Comparison of ENCODE assay signal across 23 cellular contexts in genomic region chr20:51784299-51784698, GRCh38. TPM values are rescaled to one million over a fixed set of nuclear protein-coding genes. Genes with fewer than 3 reads are reported as not detected.
A peak's percentile ranks its signal among the peaks of the same experiment; 100 is the strongest.
DNase-seq lines count a peak whose midpoint lies in the region; ATAC-seq, FAIRE-seq and TF ChIP-seq lines count a peak whose summit lies in the region.
"Had no signal": no experiment of that assay in that cellular context is flagged by ENCODE, and none has a peak within 500 bp of the region (broad histone marks: within the 10 kb centered on the region; RNA-seq: fewer than 3 reads in every experiment).

No MANE protein-coding gene starts in this region.

- H3K4me1 Mint-ChIP-seq in nephron progenitor cell, result no peaks in the 10 kb centered on the region
- H3K4me1 Mint-ChIP-seq: B cell had no signal

- H4K91ac ChIP-seq in H1 (replicated peaks; ENCODE audit: insufficient read length, low read length), result no peak overlapping the region

- no peak overlapping the region for H3K18ac ChIP-seq in H1 (ENCODE audit: extremely low read depth, low read length)

- H3K9me3 Mint-ChIP-seq in nephron progenitor cell, result peaks cover 34% of the 10 kb centered on the region
- H3K9me3 Mint-ChIP-seq: CD4-positive, alpha-beta T cell had no signal

- H4K5ac ChIP-seq in H1 (ENCODE audit: insufficient read length, low read depth, low read length), result no peak overlapping the region

- H2BK5ac ChIP-seq in H1 (ENCODE audit: low read depth, low read length), result no peak overlapping the region

- no peak overlapping the region for H3K56ac ChIP-seq in H1 (replicated peaks; ENCODE audit: insufficient read length, low read depth, low read length)

- no peak overlapping the region for H3K4me3 Mint-ChIP-seq in nephron progenitor cell
- H3K4me3 Mint-ChIP-seq: B cell; CD14-positive monocyte; CD4-positive, alpha-beta T cell had no signal

- no peak overlapping the region for H2BK12ac ChIP-seq in H1 (ENCODE audit: low read depth, low read length)

- H3K36me3 Mint-ChIP-seq in nephron progenitor cell (ENCODE audit: low read depth), result peaks cover 95% of the 10 kb centered on the region
- H3K36me3 Mint-ChIP-seq: CD14-positive monocyte had no signal

- H3K27ac ChIP-seq in HepG2 (ENCODE audit: extremely low read length, insufficient read depth, low read length) (no peak overlapping the region), right lobe of liver (no peak overlapping the region), H1 (ENCODE audit: low read depth, low read length) (peak overlapping the region; percentile 41; the same call in 1 of the 2 replicates)
- H3K27ac ChIP-seq: 22Rv1; BLaER1 treated with 17β-estradiol and CSF1 and Interleukin-3, amounts not matched to agents 10 nM and 100 nM had no signal

- peaks cover 4% of the 10 kb centered on the region; the same call in 1 of the 2 replicates for H3K79me1 ChIP-seq in H1 (ENCODE audit: low read depth, low read length)

- CTCF ChIA-PET in HepG2 (lab: Yijun Ruan, JAX; ENCODE audit: low intra/inter-chr PET ratio, low total read pairs), result no interaction called here
- CTCF ChIA-PET in H1 (lab: Charles Lee; ENCODE audit: partially characterized antibody), result interaction anchor here (0.6 to 1.4 kb wide), 4 partner anchors 16 to 614 kb away, joined by 3 read pairs; no protein-coding TSS in a partner anchor

- H4K20me1 ChIP-seq in HepG2 (ENCODE audit: insufficient read depth, low read length) (no peaks in the 10 kb centered on the region), H1 (replicated peaks in 1 of 2; ENCODE audit: control insufficient read depth in 1 of 2, insufficient read depth in 2 of 2, low read length in 2 of 2) (peaks cover 1 to 18% of the 10 kb centered on the region in 2 experiments)
- H4K20me1 ChIP-seq: BLaER1 treated with 17β-estradiol and CSF1 and Interleukin-3, amounts not matched to agents 10 nM and 100 nM had no signal

- no peaks in the 10 kb centered on the region for H3K23me2 ChIP-seq in H1 (ENCODE audit: low read depth, low read length)

- no peaks in the 10 kb centered on the region; a peak in 1 of 5 replicates for H3K36me3 ChIP-seq in HepG2 (replicated peaks in 1 of 2; ENCODE audit: control insufficient read depth in 1 of 2, insufficient read depth in 2 of 2, low read length in 2 of 2)
- no peaks in the 10 kb centered on the region for H3K36me3 ChIP-seq in right lobe of liver
- peaks cover 45 to 100% (median 82%) of the 10 kb centered on the region in 4 experiments for H3K36me3 ChIP-seq in H1 (ENCODE audit: control insufficient read depth in 2 of 4, insufficient read depth in 4 of 4, low read length in 3 of 4)
- no peaks in the 10 kb centered on the region for H3K36me3 ChIP-seq in BE2C

- H3K4me1 ChIP-seq in HepG2 (ENCODE audit: insufficient read depth, low read length) (peaks cover 30% of the 10 kb centered on the region), right lobe of liver (no peaks in the 10 kb centered on the region), H1 (replicated peaks in 1 of 4; ENCODE audit: control insufficient read depth in 3 of 4, insufficient read depth in 4 of 4, low read length in 3 of 4) (no peaks in the 10 kb centered on the region), BE2C (no peaks in the 10 kb centered on the region)

- peak overlapping the region; percentile 42 for H3K27ac Mint-ChIP-seq in nephron progenitor cell
- H3K27ac Mint-ChIP-seq: B cell; CD4-positive, alpha-beta T cell had no signal

- FAIRE-seq in HepG2 (lab: Jason Lieb, UNC) (no peak), H1 (lab: Jason Lieb, UNC) (no peak)
- FAIRE-seq: A204.1, GM12891, GM18507 had no signal

- no peaks in the 10 kb centered on the region for H3K27me3 ChIP-seq in HepG2 (ENCODE audit: control insufficient read depth in 1 of 2, insufficient read depth in 2 of 2, low read length in 2 of 2)
- H3K27me3 ChIP-seq in right lobe of liver, result no peaks in the 10 kb centered on the region
- H3K27me3 ChIP-seq in H1 (replicated peaks in 1 of 4; ENCODE audit: control insufficient read depth in 3 of 4, extremely low read depth in 1 of 4, insufficient read depth in 3 of 4, low read length in 3 of 4), result no peaks in the 10 kb centered on the region
- no peaks in the 10 kb centered on the region for H3K27me3 ChIP-seq in BE2C
- H3K27me3 ChIP-seq: BLaER1 treated with 17β-estradiol and CSF1 and Interleukin-3, amounts not matched to agents 10 nM and 100 nM had no signal

- H3K27me3 Mint-ChIP-seq in nephron progenitor cell (ENCODE audit: low read depth, poor library complexity), result no peaks in the 10 kb centered on the region

- TF ChIP-seq RAD21 in HepG2 (CRISPR knock-in tag; IDR thresholded peaks at IDR 0.05) (no peak), H1 (IDR thresholded peaks at IDR 0.05 in 1 of 2, conservative IDR thresholded peaks at IDR 0.05 in 1 of 2; ENCODE audit: low read depth in 2 of 2, low read length in 2 of 2) (no peak)

- in situ Hi-C loops in HepG2 (cut with HindIII; ENCODE audit: extremely low pct_ligation_motif_present, low pct_unique_long_range_greater_than_20kb), result no loop called here

- TF ChIP-seq CTCF in HepG2 (CRISPR knock-in tag; IDR thresholded peaks at IDR 0.05) (no peak), right lobe of liver (IDR thresholded peaks at IDR 0.05) (no peak), H1 (IDR thresholded peaks at IDR 0.05; ENCODE audit: control extremely low read depth in 1 of 3, insufficient read depth in 1 of 3, low read depth in 1 of 3, low read length in 3 of 3) (no peak), nephron progenitor cell (IDR thresholded peaks at IDR 0.05) (no peak), BE2C (IDR thresholded peaks at IDR 0.05; ENCODE audit: low read depth, low read length) (no peak)

- H3K23ac ChIP-seq in H1 (ENCODE audit: insufficient read length), result no peak overlapping the region

- no peak overlapping the region for H3K4me2 ChIP-seq in HepG2 (ENCODE audit: low read depth, low read length)
- H3K4me2 ChIP-seq in H1 (ENCODE audit: insufficient read depth in 1 of 2, low read depth in 2 of 2, low read length in 2 of 2), result no peak overlapping the region
- H3K4me2 ChIP-seq: BLaER1 treated with 17β-estradiol and CSF1 and Interleukin-3, amounts not matched to agents 10 nM and 100 nM had no signal

- H2BK20ac ChIP-seq in H1 (ENCODE audit: low read length), result no peak overlapping the region

- no peak overlapping the region for H2BK15ac ChIP-seq in H1 (ENCODE audit: low read length)

- H2AFZ ChIP-seq in HepG2 (ENCODE audit: low read length), result no peak overlapping the region
- no peak overlapping the region for H2AFZ ChIP-seq in H1 (ENCODE audit: low read length)

- H3K4me3 ChIP-seq in HepG2 (replicated peaks in 1 of 3; ENCODE audit: insufficient read depth in 1 of 3, low read depth in 2 of 3, low read length in 3 of 3) (no peak overlapping the region), right lobe of liver (no peak overlapping the region), H1 (ENCODE audit: extremely low read depth in 1 of 4, insufficient read depth in 2 of 4, low read depth in 3 of 4, low read length in 4 of 4) (no peak overlapping the region), BE2C (ENCODE audit: low read depth, low read length) (no peak overlapping the region)
- H3K4me3 ChIP-seq: BLaER1 treated with 17β-estradiol and CSF1 and Interleukin-3, amounts not matched to agents 10 nM and 100 nM had no signal

- no peaks in the 10 kb centered on the region; the same call in 1 of the 2 replicates for H3K9me3 ChIP-seq in HepG2 (ENCODE audit: low read length)
- no peaks in the 10 kb centered on the region for H3K9me3 ChIP-seq in right lobe of liver
- H3K9me3 ChIP-seq in H1 (ENCODE audit: insufficient read depth in 2 of 2, low read depth in 1 of 2, low read length in 1 of 2), result no peaks in the 10 kb centered on the region
- H3K9me3 ChIP-seq in BE2C, result no peaks in the 10 kb centered on the region

- no peak for TF ChIP-seq POLR2A in HepG2 (IDR thresholded peaks at IDR 0.05; ENCODE audit: insufficient read depth in 1 of 2, low read depth in 2 of 2, low read length in 2 of 2)
- no peak for TF ChIP-seq POLR2A in right lobe of liver (IDR thresholded peaks at IDR 0.05)
- no peak; a peak in 1 of 3 replicates for TF ChIP-seq POLR2A in H1 (IDR thresholded peaks at IDR 0.05; ENCODE audit: control extremely low read depth in 1 of 2, low read depth in 2 of 2, low read length in 2 of 2)

- 91% methylated on average over 15 of the region's 15 CpGs for WGBS in HepG2 (ENCODE audit: low lambda C conversion rate)
- 84% methylated on average over 6 of the region's 15 CpGs for WGBS in right lobe of liver (ENCODE audit: insufficient coverage, low coverage, low lambda C conversion rate, missing lambda C conversion rate)
- 95% methylated on average over 15 of the region's 15 CpGs; no CpG with 5 or more reads in 1 of the 2 experiments for WGBS in H1 (ENCODE audit: extremely low coverage in 1 of 2, insufficient coverage in 1 of 2, insufficient read length in 1 of 2, insufficient replicate concordance in 2 of 2, low coverage in 1 of 2, low lambda C conversion rate in 2 of 2, missing lambda C conversion rate in 1 of 2), 2 experiments

- H2BK120ac ChIP-seq in H1 (replicated peaks; ENCODE audit: low read depth, low read length), result no peak overlapping the region

- H2AK5ac ChIP-seq in H1 (ENCODE audit: low read depth, low read length), result no peak overlapping the region

- no peak overlapping the region for H3K4ac ChIP-seq in H1 (replicated peaks; ENCODE audit: insufficient read length, low read depth, low read length)

- H3K9ac ChIP-seq in HepG2 (ENCODE audit: insufficient read depth, low read depth, low read length), result no peak overlapping the region
- H3K9ac ChIP-seq in H1 (replicated peaks in 1 of 4; ENCODE audit: extremely low read depth in 1 of 4, low read depth in 3 of 4, low read length in 3 of 4), result no peak overlapping the region
- H3K9ac ChIP-seq: BLaER1 treated with 17β-estradiol and CSF1 and Interleukin-3, amounts not matched to agents 10 nM and 100 nM had no signal

- no peak for DNase-seq in HepG2 (ENCODE audit: low spot score)
- DNase-seq in right lobe of liver, result no peak
- no peak for DNase-seq in H1 (ENCODE audit: low read depth in 1 of 2, low spot score in 2 of 2)
- DNase-seq in nephron progenitor cell, result no peak
- no peak for DNase-seq in NOMO-1 treated with DMSO at 0.1 percent for 48 hours (lab: John Stamatoyannopoulos, UW; ENCODE audit: unreplicated experiment)
- no peak for DNase-seq in activated CD4-positive, alpha-beta T cell treated with anti-CD3 and anti-CD28 coated beads for 4 hours
- no peak for DNase-seq in BE2C
- DNase-seq: Calu3; CD4-positive, alpha-beta T cell; COR-L47; DMS53; DMS79 treated with DMSO at 0.1 percent for 48 hours; GF-D8; GOT3; H7; HCEC 1CT had no signal

- intact Hi-C loops in HepG2 (cut with micrococcal nuclease; ENCODE audit: unreplicated experiment) (no loop called here), right lobe of liver (cut with DNase I) (no loop called here)

- peak overlapping the region; percentile 11; the same call in 1 of the 2 replicates for H4K8ac ChIP-seq in H1 (ENCODE audit: extremely low read depth, insufficient read depth, low read length)

- H3K14ac ChIP-seq in H1 (ENCODE audit: insufficient read length), result no peak overlapping the region

- H3K79me2 ChIP-seq in HepG2 (ENCODE audit: insufficient read depth, low read length) (no peaks in the 10 kb centered on the region), H1 (ENCODE audit: control insufficient read depth in 1 of 2, insufficient read depth in 2 of 2, low read length in 2 of 2) (peaks cover 7 to 49% of the 10 kb centered on the region in 2 experiments; a peak in 3 of 4 replicates)

- BruUV-seq in HepG2 (replicated peaks; lab: Mats Ljungman, UMichigan), result no TSS peak

- POLR2A ChIA-PET in HepG2 (lab: Yijun Ruan, JAX), result no interaction called here
- POLR2A ChIA-PET in H1 (lab: Charles Lee; ENCODE audit: partially characterized antibody), result interaction anchor here (0.6 to 2.1 kb wide), 5 partner anchors 9 to 809 kb away, joined by 3 to 9 read pairs (median 5); no protein-coding TSS in a partner anchor

- no peak for TF ChIP-seq EP300 in HepG2 (IDR thresholded peaks at IDR 0.05; ENCODE audit: low read depth in 2 of 2, low read length in 2 of 2)
- no peak for TF ChIP-seq EP300 in HepG2 (CRISPR knock-in tag; IDR thresholded peaks at IDR 0.05; ENCODE audit: borderline replicate concordance)
- TF ChIP-seq EP300 in H1 (IDR thresholded peaks at IDR 0.05; ENCODE audit: borderline replicate concordance in 1 of 2, low read depth in 2 of 2, low read length in 2 of 2), result no peak

- ATAC-seq in HepG2, result no peak
- ATAC-seq in right lobe of liver, result no peak

RNA-seq across cellular contexts. Expression of gene ATP9A, which starts 16.1 kb away (rescaled TPM):
- 11.0 and 11.8 TPM in 2 replicates for total RNA-seq in HepG2 (2016; rRNA removed; fragmentation: Illumina TruSeq; extraction: Trizol)
- 2.4 and 3.0 TPM in 2 replicates for total RNA-seq in HepG2 (2016; cell fraction: cytosol; rRNA removed; fragmentation: Illumina TruSeq; extraction: Trizol; ENCODE audit: low read depth)
- total RNA-seq in HepG2 (2016; cell fraction: insoluble cytoplasmic fraction; rRNA removed; fragmentation: Illumina TruSeq; extraction: Trizol), result 10.1 and 11.8 TPM in 2 replicates
- total RNA-seq in HepG2 (2016; cell fraction: membrane; rRNA removed; fragmentation: Illumina TruSeq; extraction: Trizol), result 5.1 and 5.8 TPM in 2 replicates
- total RNA-seq in HepG2 (2016; cell fraction: nucleus; rRNA removed; fragmentation: Illumina TruSeq; extraction: Trizol), result 13.2 and 14.5 TPM in 2 replicates
- 18.5 and 19.2 TPM in 2 replicates for polyA plus RNA-seq in HepG2 (2011; rRNA removed)
- 13.2 and 14.1 TPM in 2 replicates for polyA plus RNA-seq in HepG2 (2011; cell fraction: cytosol; rRNA removed)
- 31.8 and 35.3 TPM in 2 replicates for polyA plus RNA-seq in HepG2 (2011; cell fraction: nucleus; rRNA removed)
- polyA plus RNA-seq in HepG2 (2012), result 23.4 and 25.1 TPM in 2 replicates
- 0.52 and 0.55 TPM in 2 replicates for polyA plus RNA-seq in HepG2 (2016; cell fraction: cytosol; fragmentation: Illumina TruSeq; extraction: Trizol; ENCODE audit: low read depth)
- 6.8 and 7.8 TPM in 2 replicates for polyA plus RNA-seq in HepG2 (2016; cell fraction: insoluble cytoplasmic fraction; fragmentation: Illumina TruSeq; extraction: Trizol; ENCODE audit: low read depth)
- 2.0 and 2.2 TPM in 2 replicates for polyA plus RNA-seq in HepG2 (2016; cell fraction: membrane; fragmentation: Illumina TruSeq; extraction: Trizol; ENCODE audit: low read depth)
- polyA plus RNA-seq in HepG2 (2016; cell fraction: nucleus; fragmentation: Illumina TruSeq; extraction: Trizol; ENCODE audit: insufficient read depth, low read depth), result 14.8 and 15.7 TPM in 2 replicates
- polyA minus RNA-seq in HepG2 (2011; rRNA and poly(A)+ RNA removed; ENCODE audit: low replicate concordance), result 30.7 and 75.7 TPM in 2 replicates
- 25.1 and 28.6 TPM in 2 replicates for polyA minus RNA-seq in HepG2 (2011; cell fraction: cytosol; rRNA and poly(A)+ RNA removed)
- polyA minus RNA-seq in HepG2 (2011; cell fraction: nucleus; rRNA and poly(A)+ RNA removed), result 37.2 and 39.9 TPM in 2 replicates
- total RNA-seq in right lobe of liver, result 10 to 100 TPM; 10.5 to 17.4 (median 13.0) TPM
- 6.4 and 7.7 TPM in 2 replicates for total RNA-seq in H1 (2021; fragmentation: NEBNext Ultra II Directional; extraction: Animal tissue kit (Norgen Biotek cat#: 25700))
- 4.6 and 5.0 TPM in 2 replicates for polyA plus RNA-seq in H1 (2011; rRNA removed)
- 4.6 TPM for polyA plus RNA-seq in H1 (2011; cell fraction: cytosol; rRNA removed)
- 6.1 TPM for polyA plus RNA-seq in H1 (2011; cell fraction: nucleus; rRNA removed)
- 5.0 to 6.7 TPM (median 5.6 TPM) in 4 replicates for polyA plus RNA-seq in H1 (2012, experiment 1 of 2)
- 0.60 TPM for polyA plus RNA-seq in H1 (2012, experiment 2 of 2)
- 4.0 TPM for polyA plus RNA-seq in H1 (2013, experiment 1 of 2)
- 4.1 TPM for polyA plus RNA-seq in H1 (2013, experiment 2 of 2)
- polyA minus RNA-seq in H1 (2011; rRNA and poly(A)+ RNA removed), result 14.9 and 20.6 TPM in 2 replicates
- polyA minus RNA-seq in H1 (2011; cell fraction: cytosol; rRNA and poly(A)+ RNA removed), result 7.3 TPM
- polyA minus RNA-seq in H1 (2011; cell fraction: nucleus; rRNA and poly(A)+ RNA removed), result 8.1 TPM
- polyA plus RNA-seq in BE2C (2012; ENCODE audit: insufficient read depth, insufficient read length, low read depth), result 0.32 TPM
- polyA plus RNA-seq: CD14-positive monocyte had no signal

RNA-seq across cellular contexts. Expression of gene SALL4, which starts 18.0 kb away (rescaled TPM):
- total RNA-seq in HepG2 (2016; rRNA removed; fragmentation: Illumina TruSeq; extraction: Trizol) (0.17 and 0.33 TPM in 2 replicates), right lobe of liver (under 1 TPM; 0.24 to 0.63 (median 0.40) TPM)
- total RNA-seq in HepG2 (2016; cell fraction: cytosol; rRNA removed; fragmentation: Illumina TruSeq; extraction: Trizol; ENCODE audit: low read depth), result 0.09 and 0.10 TPM in 2 replicates
- total RNA-seq in HepG2 (2016; cell fraction: insoluble cytoplasmic fraction; rRNA removed; fragmentation: Illumina TruSeq; extraction: Trizol), result 0.24 and 0.26 TPM in 2 replicates
- total RNA-seq in HepG2 (2016; cell fraction: membrane; rRNA removed; fragmentation: Illumina TruSeq; extraction: Trizol), result 0.24 and 0.25 TPM in 2 replicates
- total RNA-seq in HepG2 (2016; cell fraction: nucleus; rRNA removed; fragmentation: Illumina TruSeq; extraction: Trizol), result 0.34 and 0.47 TPM in 2 replicates
- polyA plus RNA-seq in HepG2 (2011; rRNA removed) (1.5 and 1.8 TPM in 2 replicates), H1 (2011; rRNA removed) (108 and 112 TPM in 2 replicates)
- polyA plus RNA-seq in HepG2 (2011; cell fraction: cytosol; rRNA removed), result 0.56 and 0.67 TPM in 2 replicates
- 5.4 and 6.2 TPM in 2 replicates for polyA plus RNA-seq in HepG2 (2011; cell fraction: nucleus; rRNA removed)
- 2.7 and 4.4 TPM in 2 replicates for polyA plus RNA-seq in HepG2 (2012)
- not detected in 2 replicates for polyA plus RNA-seq in HepG2 (2016; cell fraction: cytosol; fragmentation: Illumina TruSeq; extraction: Trizol; ENCODE audit: low read depth)
- 0.13 and 0.20 TPM in 2 replicates for polyA plus RNA-seq in HepG2 (2016; cell fraction: insoluble cytoplasmic fraction; fragmentation: Illumina TruSeq; extraction: Trizol; ENCODE audit: low read depth)
- polyA plus RNA-seq in HepG2 (2016; cell fraction: membrane; fragmentation: Illumina TruSeq; extraction: Trizol; ENCODE audit: low read depth), result 0.05 and 0.10 TPM in 2 replicates
- 2.4 and 4.2 TPM in 2 replicates for polyA plus RNA-seq in HepG2 (2016; cell fraction: nucleus; fragmentation: Illumina TruSeq; extraction: Trizol; ENCODE audit: insufficient read depth, low read depth)
- polyA minus RNA-seq in HepG2 (2011; rRNA and poly(A)+ RNA removed; ENCODE audit: low replicate concordance), result 1.5 and 6.5 TPM in 2 replicates
- 1.4 and 1.5 TPM in 2 replicates for polyA minus RNA-seq in HepG2 (2011; cell fraction: cytosol; rRNA and poly(A)+ RNA removed)
- 2.0 and 2.1 TPM in 2 replicates for polyA minus RNA-seq in HepG2 (2011; cell fraction: nucleus; rRNA and poly(A)+ RNA removed)
- total RNA-seq in H1 (2021; fragmentation: NEBNext Ultra II Directional; extraction: Animal tissue kit (Norgen Biotek cat#: 25700)), result 231 and 235 TPM in 2 replicates
- 112 TPM for polyA plus RNA-seq in H1 (2011; cell fraction: cytosol; rRNA removed)
- polyA plus RNA-seq in H1 (2011; cell fraction: nucleus; rRNA removed), result 154 TPM
- polyA plus RNA-seq in H1 (2012, experiment 1 of 2), result 110 to 133 TPM (median 122 TPM) in 4 replicates
- 27.8 TPM for polyA plus RNA-seq in H1 (2012, experiment 2 of 2)
- 105 TPM for polyA plus RNA-seq in H1 (2013, experiment 1 of 2)
- polyA plus RNA-seq in H1 (2013, experiment 2 of 2), result 96.6 TPM
- polyA minus RNA-seq in H1 (2011; rRNA and poly(A)+ RNA removed), result 306 and 384 TPM in 2 replicates
- 215 TPM for polyA minus RNA-seq in H1 (2011; cell fraction: cytosol; rRNA and poly(A)+ RNA removed)
- 147 TPM for polyA minus RNA-seq in H1 (2011; cell fraction: nucleus; rRNA and poly(A)+ RNA removed)
- polyA plus RNA-seq in BE2C (2012; ENCODE audit: insufficient read depth, insufficient read length, low read depth), result not detected
- total RNA-seq: B cell had no signal
- polyA plus RNA-seq: CD14-positive monocyte had no signal

Comparison
In these comparisons a context has a peak if more than half of its experiments do, and no peak if none do; other contexts are left out.
1. RNA of gene SALL4, which starts 18.0 kb away (total RNA-seq): 231 to 235 TPM in H1; 0.24 to 0.63 TPM in right lobe of liver and 0.09 to 0.47 TPM in HepG2; every median in the first group is over 100 times any median in the second.